ENCODE assay signal across 17 cellular contexts in genomic region chr22:34608716-34609115, GRCh38.
"Had no signal": no experiment of that assay in that cellular context is flagged by ENCODE, and none has a peak within 500 bp of the region (broad histone marks: within the 10 kb centered on the region; RNA-seq: fewer than 3 reads in every experiment).

No MANE protein-coding gene starts in this region.

- H3K4me3 Mint-ChIP-seq: endodermal cell, natural killer cell, neural crest cell had no signal

- DNase-seq: colonic mucosa; dermis blood vessel endothelial cell; endodermal cell; heart left ventricle; hippocampal formation; kidney glomerular epithelial cell; mucosa of descending colon; natural killer cell; stimulated activated CD4-positive, alpha-beta T cell treated with anti-CD3 and anti-CD28 coated beads, Interleukin-2, amount 100 ng/mL, for 24 hours; stimulated activated CD4-positive, alpha-beta T cell treated with anti-CD3 and anti-CD28 coated beads, Interleukin-4, amount 100 ng/mL, for 4 hours; stimulated activated naive CD4-positive, alpha-beta T cell treated with Interleukin-2 at 50 U/mL for 16 hours had no signal

- H3K27me3 ChIP-seq: colonic mucosa had no signal

- H3K9me3 ChIP-seq: colonic mucosa, mucosa of descending colon had no signal

- H3K36me3 ChIP-seq: colonic mucosa, heart left ventricle had no signal

- H3K4me1 Mint-ChIP-seq: natural killer cell, neural crest cell had no signal

- H3K9me3 Mint-ChIP-seq: neural crest cell had no signal

- H3K27ac Mint-ChIP-seq: endodermal cell, natural killer cell had no signal

- FAIRE-seq: endothelial cell of umbilical vein, frontal cortex had no signal

- H3K36me3 Mint-ChIP-seq: natural killer cell had no signal

- H3K27ac ChIP-seq: colonic mucosa, heart left ventricle, skin epidermis had no signal

- H3K4me1 ChIP-seq: colonic mucosa, heart left ventricle had no signal

- H3K4me3 ChIP-seq: colonic mucosa, heart left ventricle, mucosa of descending colon, skin epidermis had no signal

- ATAC-seq: heart left ventricle, left lobe of liver, mucosa of descending colon, natural killer cell, sciatic nerve had no signal
